In the genomic region with DNA sequence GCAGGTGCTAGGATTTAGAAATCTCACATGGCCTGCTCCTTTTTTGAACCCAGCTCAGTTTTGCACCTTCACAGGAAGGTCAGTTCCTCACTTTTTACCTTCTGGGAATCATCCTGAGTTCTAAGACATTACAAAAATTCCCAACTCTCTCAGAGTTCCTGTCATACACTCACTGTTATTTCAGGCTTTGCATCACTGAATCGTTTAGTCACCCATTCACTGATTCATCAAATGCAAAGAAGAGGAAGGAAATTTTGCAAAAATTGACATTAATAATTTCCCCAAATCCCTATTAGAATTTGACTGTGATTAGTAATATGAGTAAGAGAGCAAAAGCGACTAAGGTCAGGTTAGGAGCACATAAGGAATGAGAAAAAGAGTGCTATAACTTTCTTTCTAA, we compare ENCODE assay signal across 22 cellular contexts.
A peak's percentile ranks its signal among the peaks of the same experiment; 100 is the strongest.
DNase-seq lines count a peak whose midpoint lies in the region; ATAC-seq, FAIRE-seq and TF ChIP-seq lines count a peak whose summit lies in the region.
"Had no signal": no experiment of that assay in that cellular context is flagged by ENCODE, and none has a peak within 500 bp of the region (broad histone marks: within the 10 kb centered on the region; RNA-seq: fewer than 3 reads in every experiment).

No MANE protein-coding gene starts in this region.

- H3K27ac ChIP-seq in epithelial cell of prostate = peak overlapping the region; percentile 25
- H3K27ac ChIP-seq: cardiac muscle cell, SJCRH30, skin epidermis, thoracic aorta had no signal

- DNase-seq in GM03348 (ENCODE audit: low spot score) (peak; percentile 13), RKO (ENCODE audit: low spot score) (peak; percentile 4), epithelial cell of prostate (ENCODE audit: low read depth, low spot score) (no peak), renal cortical epithelial cell (ENCODE audit: low read depth) (peak; percentile 54), urothelium cell line (ENCODE audit: low spot score) (no peak), head of caudate nucleus (no peak)
- DNase-seq: activated CD8-positive, alpha-beta memory T cell treated with anti-CD3 and anti-CD28 coated beads, Interleukin-2, amount 50 U/mL, for 48 hours; DND-41; NCI-H526 treated with DMSO at 0.1 percent for 48 hours; nephron progenitor cell; OCI-M1; posterior cingulate gyrus; SJCRH30; stimulated activated CD4-positive, alpha-beta T cell treated with anti-CD3 and anti-CD28 coated beads, Interleukin-2, amount 100 ng/mL, for 24 hours; stimulated activated naive B cell treated with anti-CD40 and anti-IgM and Interleukin-4, amounts not matched to agents 10 μg/mL and 1 μg/mL and 100 μg/mL, for 72 hours; T-helper 2 cell had no signal

- TF ChIP-seq POLR2A in GM18505 (IDR thresholded peaks at IDR 0.05; ENCODE audit: borderline replicate concordance, extremely low read depth, insufficient read depth, insufficient read length) = no peak

- FAIRE-seq in urothelium cell line (lab: Jason Lieb, UNC) = no peak

- intact Hi-C loops in head of caudate nucleus (cut with DNase I) = no loop called here

- ATAC-seq in GM18505 (IDR thresholded peaks at IDR 0.05; ENCODE audit: unreplicated experiment) = no peak
- ATAC-seq: HCT116; left lobe of liver; stimulated activated naive B cell treated with anti-CD40 and anti-IgM and Interleukin-4, amounts not matched to agents 10 μg/mL and 1 μg/mL and 100 μg/mL, for 72 hours had no signal

Comparison
In these comparisons a context has a peak if more than half of its experiments do, and no peak if none do; other contexts are left out.
1. DNase-seq: peak in GM03348 (single experiment), RKO (single experiment) and renal cortical epithelial cell (single experiment); none in epithelial cell of prostate (single experiment), urothelium cell line (single experiment) and head of caudate nucleus (0 of 42).